ENCODE assay signal across 31 cellular contexts in the genomic region with DNA sequence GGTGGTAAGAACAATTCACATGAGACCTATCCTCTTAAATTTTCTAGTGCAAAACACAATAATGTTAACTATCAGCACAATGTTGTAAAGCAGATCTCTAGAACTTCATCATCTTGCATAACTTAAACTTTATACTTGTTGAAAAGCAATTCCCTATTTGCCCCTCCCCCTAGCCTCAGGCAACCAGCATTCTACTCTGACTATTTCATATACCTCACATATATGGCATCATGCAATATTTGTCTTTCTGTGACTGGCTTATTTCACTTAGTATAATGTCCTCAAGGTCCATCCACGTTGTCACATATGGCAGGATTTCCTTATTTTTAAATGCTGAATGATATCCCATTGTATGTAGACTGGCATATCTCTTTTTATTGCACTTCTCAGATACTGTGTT.
DNase-seq lines count a peak whose midpoint lies in the region; TF ChIP-seq lines count a peak whose summit lies in the region.
"Had no signal": no experiment of that assay in that cellular context is flagged by ENCODE, and none has a peak within 500 bp of the region (broad histone marks: within the 10 kb centered on the region; RNA-seq: fewer than 3 reads in every experiment).

No MANE protein-coding gene starts in this region.

- WGBS in trophoblast cell (ENCODE audit: extremely low coverage, insufficient coverage, insufficient read length) = no CpG with 5 or more reads among the region's 1 CpG
- WGBS in SK-N-SH (ENCODE audit: low lambda C conversion rate) = 9% methylated on average over 1 of the region's 1 CpG

- no peak for TF ChIP-seq EP300 in SK-N-SH (IDR thresholded peaks at IDR 0.05; ENCODE audit: borderline replicate concordance in 1 of 2, low read depth in 1 of 2, low read length in 1 of 2)

- no peak for TF ChIP-seq RAD21 in SK-N-SH (IDR thresholded peaks at IDR 0.05; ENCODE audit: low read length)

- H3K4ac ChIP-seq in trophoblast cell (ENCODE audit: low read depth, low read length) = no peak overlapping the region

- H3K9me2 ChIP-seq in SK-N-SH = no peaks in the 10 kb centered on the region

- H3K14ac ChIP-seq in trophoblast cell (ENCODE audit: low read length) = no peak overlapping the region

- POLR2A ChIA-PET in SK-N-SH (lab: Yijun Ruan, JAX) = no interaction called here

- in situ Hi-C loops in brain microvascular endothelial cell (cut with HindIII; ENCODE audit: low pct_ligation_motif_present, low sequenced_read_pairs) = no loop called here

- DNase-seq in OCI-M1 (lab: John Stamatoyannopoulos, UW) (peak; percentile 9), SK-N-MC (ENCODE audit: low read depth, low spot score) (peak; percentile 56), trophoblast cell (peak; percentile 11 to 69), NCI-H2107 treated with DMSO at 0.1 percent for 48 hours (lab: John Stamatoyannopoulos, UW; ENCODE audit: unreplicated experiment) (no peak), SK-N-SH (no peak), brain microvascular endothelial cell (no peak)
- DNase-seq: 8988T; ACHN; AML-193; BE2C; C1 segment of cervical spinal cord; Calu3; CD4-positive, alpha-beta memory T cell; CD4-positive, alpha-beta T cell; CD4-positive, CD25-positive, alpha-beta regulatory T cell; CD8-positive, alpha-beta memory T cell; CD8-positive, alpha-beta T cell; COR-L47; DMS 273 treated with DMSO at 0.1 percent for 48 hours; DMS153; DMS53; DMS79; DMS79 treated with DMSO at 0.1 percent for 48 hours; DND-41; EL had no signal

- no peak overlapping the region for H3K4me2 ChIP-seq in trophoblast cell (ENCODE audit: low read length)
- H3K4me2 ChIP-seq in SK-N-SH = no peak overlapping the region
- H3K4me2 ChIP-seq: A549; BLaER1; BLaER1 treated with 17β-estradiol and CSF1 and Interleukin-3, amounts not matched to agents 10 nM and 100 nM had no signal

- no peaks in the 10 kb centered on the region for H3K4me1 ChIP-seq in trophoblast cell (ENCODE audit: control insufficient read depth in 1 of 2, insufficient read depth in 2 of 2, low read length in 2 of 2)
- no peaks in the 10 kb centered on the region for H3K4me1 ChIP-seq in SK-N-SH (ENCODE audit: control insufficient read depth in 1 of 2, insufficient read depth in 2 of 2, low read depth in 1 of 2, low read length in 1 of 2)
- H3K4me1 ChIP-seq: A549; BE2C; BLaER1; BLaER1 treated with 17β-estradiol and CSF1 and Interleukin-3, amounts not matched to agents 10 nM and 100 nM; Caco-2 had no signal

- H2BK120ac ChIP-seq in trophoblast cell (ENCODE audit: insufficient read depth, low read length, poor library complexity) = no peak overlapping the region

- H4K20me1 ChIP-seq in SK-N-SH (ENCODE audit: insufficient read depth) = no peaks in the 10 kb centered on the region
- H4K20me1 ChIP-seq: BLaER1; BLaER1 treated with 17β-estradiol and CSF1 and Interleukin-3, amounts not matched to agents 10 nM and 100 nM had no signal

- no peak overlapping the region for H3K9ac ChIP-seq in SK-N-MC (ENCODE audit: insufficient read length)
- no peak overlapping the region for H3K9ac ChIP-seq in trophoblast cell (ENCODE audit: low read length)
- H3K9ac ChIP-seq in SK-N-SH = no peak overlapping the region
- H3K9ac ChIP-seq: BLaER1; BLaER1 treated with 17β-estradiol and CSF1 and Interleukin-3, amounts not matched to agents 10 nM and 100 nM had no signal

- no peak overlapping the region for H3K18ac ChIP-seq in trophoblast cell (ENCODE audit: low read length)

- H3F3A ChIP-seq in SK-N-SH (replicated peaks; ENCODE audit: insufficient read depth) = peaks cover 5% of the 10 kb centered on the region

- no peak overlapping the region for H2BK12ac ChIP-seq in trophoblast cell (ENCODE audit: low read length)

- H2AFZ ChIP-seq in trophoblast cell (ENCODE audit: insufficient read depth, low read length, poor library complexity) (no peak overlapping the region), SK-N-SH (ENCODE audit: low read depth) (no peak overlapping the region)

- no peaks in the 10 kb centered on the region for H3K79me1 ChIP-seq in trophoblast cell (ENCODE audit: low read length)

- H3K23ac ChIP-seq in trophoblast cell (ENCODE audit: low read length) = no peak overlapping the region

- H4K91ac ChIP-seq in trophoblast cell (ENCODE audit: low read depth, low read length) = no peak overlapping the region

- CTCF ChIA-PET in SK-N-SH (lab: Yijun Ruan, JAX) = interaction anchor here (0.9 kb wide), 1 partner anchor 57 kb away, joined by 3 read pairs; no protein-coding TSS in a partner anchor

- H2AK5ac ChIP-seq in trophoblast cell (ENCODE audit: low read length) = no peak overlapping the region

- H3K27ac ChIP-seq in SK-N-MC (peak overlapping the region; percentile 71), trophoblast cell (ENCODE audit: low read depth, low read length) (no peak overlapping the region), SK-N-SH (ENCODE audit: low read depth in 2 of 2, low read length in 1 of 2) (no peak overlapping the region), brain microvascular endothelial cell (no peak overlapping the region)
- H3K27ac ChIP-seq: 22Rv1; A549; BLaER1; BLaER1 treated with 17β-estradiol and CSF1 and Interleukin-3, amounts not matched to agents 10 nM and 100 nM; C4-2B had no signal

- no peaks in the 10 kb centered on the region for H3K79me2 ChIP-seq in trophoblast cell (ENCODE audit: control insufficient read depth, insufficient read depth, low read length, poor library complexity)
- no peaks in the 10 kb centered on the region for H3K79me2 ChIP-seq in SK-N-SH (ENCODE audit: insufficient read depth)

- no peaks in the 10 kb centered on the region; the same call in 1 of the 2 replicates for H3K9me3 ChIP-seq in SK-N-MC (ENCODE audit: low read depth, low read length)
- no peaks in the 10 kb centered on the region for H3K9me3 ChIP-seq in trophoblast cell (ENCODE audit: insufficient read depth, low read depth, low read length)
- peaks cover 16% of the 10 kb centered on the region for H3K9me3 ChIP-seq in SK-N-SH
- H3K9me3 ChIP-seq: A549, BE2C, Caco-2 had no signal

- no peaks in the 10 kb centered on the region for H3K36me3 ChIP-seq in SK-N-MC (ENCODE audit: insufficient read depth, low read length)
- no peaks in the 10 kb centered on the region for H3K36me3 ChIP-seq in trophoblast cell (ENCODE audit: control insufficient read depth in 1 of 2, insufficient read depth in 2 of 2, low read length in 2 of 2)
- H3K36me3 ChIP-seq in SK-N-SH (replicated peaks in 1 of 2; ENCODE audit: control insufficient read depth in 1 of 2, insufficient read depth in 2 of 2, low read length in 1 of 2) = no peaks in the 10 kb centered on the region
- no peaks in the 10 kb centered on the region for H3K36me3 ChIP-seq in brain microvascular endothelial cell (replicated peaks)
- H3K36me3 ChIP-seq: BE2C; BLaER1; BLaER1 treated with 17β-estradiol and CSF1 and Interleukin-3, amounts not matched to agents 10 nM and 100 nM had no signal

- H3K4me3 ChIP-seq in SK-N-MC = no peak overlapping the region; the same call in 1 of the 2 replicates
- no peak overlapping the region for H3K4me3 ChIP-seq in trophoblast cell (ENCODE audit: low read depth, low read length)
- no peak overlapping the region for H3K4me3 ChIP-seq in SK-N-SH (ENCODE audit: low read depth in 2 of 2, low read length in 1 of 2)
- no peak overlapping the region for H3K4me3 ChIP-seq in brain microvascular endothelial cell (ENCODE audit: low read depth, low read length)
- H3K4me3 ChIP-seq: A549; BLaER1; BLaER1 treated with 17β-estradiol and CSF1 and Interleukin-3, amounts not matched to agents 10 nM and 100 nM had no signal

- H2BK5ac ChIP-seq in trophoblast cell (ENCODE audit: low read depth, low read length, poor library complexity) = no peak overlapping the region

- no peak for TF ChIP-seq CTCF in SK-N-SH (IDR thresholded peaks at IDR 0.05)
- TF ChIP-seq CTCF in brain microvascular endothelial cell (IDR thresholded peaks at IDR 0.05; ENCODE audit: low read depth, low read length, missing control alignments) = no peak

- no peak overlapping the region for H4K8ac ChIP-seq in trophoblast cell (ENCODE audit: low read depth, low read length)

- no peak overlapping the region for H4K12ac ChIP-seq in trophoblast cell (ENCODE audit: low read depth, low read length)

- no peaks in the 10 kb centered on the region for H3K27me3 ChIP-seq in trophoblast cell (ENCODE audit: insufficient read depth, low read length)
- H3K27me3 ChIP-seq in SK-N-SH (ENCODE audit: insufficient read depth) = no peaks in the 10 kb centered on the region
- H3K27me3 ChIP-seq in brain microvascular endothelial cell (replicated peaks) = no peaks in the 10 kb centered on the region
- H3K27me3 ChIP-seq: BE2C; BLaER1; BLaER1 treated with 17β-estradiol and CSF1 and Interleukin-3, amounts not matched to agents 10 nM and 100 nM had no signal

TF ChIP-seq in SK-N-SH, 30 proteins besides CTCF, POLR2A, EP300 and RAD21 (continues in another document):
- TF ChIP-seq, protein P1, sequence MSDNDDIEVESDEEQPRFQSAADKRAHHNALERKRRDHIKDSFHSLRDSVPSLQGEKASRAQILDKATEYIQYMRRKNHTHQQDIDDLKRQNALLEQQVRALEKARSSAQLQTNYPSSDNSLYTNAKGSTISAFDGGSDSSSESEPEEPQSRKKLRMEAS (IDR thresholded peaks at IDR 0.05; ENCODE audit: low read depth) = no peak
- TF ChIP-seq, protein P2, sequence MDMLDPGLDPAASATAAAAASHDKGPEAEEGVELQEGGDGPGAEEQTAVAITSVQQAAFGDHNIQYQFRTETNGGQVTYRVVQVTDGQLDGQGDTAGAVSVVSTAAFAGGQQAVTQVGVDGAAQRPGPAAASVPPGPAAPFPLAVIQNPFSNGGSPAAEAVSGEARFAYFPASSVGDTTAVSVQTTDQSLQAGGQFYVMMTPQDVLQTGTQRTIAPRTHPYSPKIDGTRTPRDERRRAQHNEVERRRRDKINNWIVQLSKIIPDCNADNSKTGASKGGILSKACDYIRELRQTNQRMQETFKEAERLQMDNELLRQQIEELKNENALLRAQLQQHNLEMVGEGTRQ (IDR thresholded peaks at IDR 0.05; ENCODE audit: borderline replicate concordance, low read depth, low read length) = no peak
- TF ChIP-seq, protein P3, sequence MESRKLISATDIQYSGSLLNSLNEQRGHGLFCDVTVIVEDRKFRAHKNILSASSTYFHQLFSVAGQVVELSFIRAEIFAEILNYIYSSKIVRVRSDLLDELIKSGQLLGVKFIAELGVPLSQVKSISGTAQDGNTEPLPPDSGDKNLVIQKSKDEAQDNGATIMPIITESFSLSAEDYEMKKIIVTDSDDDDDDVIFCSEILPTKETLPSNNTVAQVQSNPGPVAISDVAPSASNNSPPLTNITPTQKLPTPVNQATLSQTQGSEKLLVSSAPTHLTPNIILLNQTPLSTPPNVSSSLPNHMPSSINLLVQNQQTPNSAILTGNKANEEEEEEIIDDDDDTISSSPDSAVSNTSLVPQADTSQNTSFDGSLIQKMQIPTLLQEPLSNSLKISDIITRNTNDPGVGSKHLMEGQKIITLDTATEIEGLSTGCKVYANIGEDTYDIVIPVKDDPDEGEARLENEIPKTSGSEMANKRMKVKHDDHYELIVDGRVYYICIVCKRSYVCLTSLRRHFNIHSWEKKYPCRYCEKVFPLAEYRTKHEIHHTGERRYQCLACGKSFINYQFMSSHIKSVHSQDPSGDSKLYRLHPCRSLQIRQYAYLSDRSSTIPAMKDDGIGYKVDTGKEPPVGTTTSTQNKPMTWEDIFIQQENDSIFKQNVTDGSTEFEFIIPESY (IDR thresholded peaks at IDR 0.05; ENCODE audit: borderline replicate concordance, low read depth) = no peak
- TF ChIP-seq FOXJ3 (CRISPR knock-in tag; IDR thresholded peaks at IDR 0.05) (no peak), EZH2phosphoT487 (IDR thresholded peaks at IDR 0.05; ENCODE audit: borderline replicate concordance, low read depth) (no peak)

Comparison
In these comparisons a context has a peak if more than half of its experiments do, and no peak if none do; other contexts are left out.
1. DNase-seq: peak in OCI-M1 (single experiment), SK-N-MC (single experiment) and trophoblast cell (2 of 2); none in NCI-H2107 treated with DMSO at 0.1 percent for 48 hours (single experiment), SK-N-SH (single experiment) and brain microvascular endothelial cell (single experiment).